In the genomic region with DNA sequence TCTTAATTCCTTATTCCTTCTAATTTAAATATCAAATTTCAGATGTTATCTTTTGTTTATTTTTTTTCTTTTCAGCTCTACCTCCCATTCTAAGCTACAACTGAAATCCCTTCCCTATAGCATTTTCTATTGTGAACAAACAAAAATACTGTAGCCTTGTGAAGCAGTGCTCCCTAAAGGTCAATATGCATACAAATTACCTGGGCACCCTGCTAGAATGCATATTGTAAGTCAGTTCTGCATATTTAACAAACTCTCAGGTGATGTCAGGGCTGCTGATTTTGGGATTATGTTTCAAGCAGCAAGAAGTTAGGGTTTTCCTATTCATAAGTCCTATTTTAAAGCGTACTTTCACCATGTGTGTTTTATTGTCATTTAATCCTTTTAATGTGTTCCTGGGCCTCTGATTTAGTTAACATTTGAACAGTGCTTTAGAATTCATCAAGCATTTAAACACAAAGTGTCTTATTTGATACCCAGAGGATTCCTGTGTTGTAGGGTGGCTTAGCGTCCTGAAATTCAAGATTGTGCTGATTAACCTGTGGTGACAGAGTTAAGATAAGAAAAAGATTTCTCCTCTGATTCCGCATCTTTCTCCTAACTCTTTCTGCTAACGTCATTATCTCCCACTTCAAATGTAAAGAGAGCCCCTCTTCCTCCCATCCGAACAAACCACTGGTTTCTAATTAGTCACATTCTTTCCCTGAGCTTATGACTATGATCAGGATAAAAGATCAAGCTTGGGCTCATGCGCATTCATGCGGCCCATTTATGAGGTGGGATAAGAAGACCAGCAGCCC, we compare ENCODE assay signal across 20 cellular contexts.
"Had no signal": no experiment of that assay in that cellular context is flagged by ENCODE, and none has a peak within 500 bp of the region (broad histone marks: within the 10 kb centered on the region; RNA-seq: fewer than 3 reads in every experiment).

No MANE protein-coding gene starts in this region.

- FAIRE-seq: endometrium, islet of Langerhans, urothelium cell line had no signal

- H3K4me2 ChIP-seq: smooth muscle cell had no signal

- H3K36me3 Mint-ChIP-seq: naive thymus-derived CD4-positive, alpha-beta T cell; type B pancreatic cell had no signal

- H3K9me3 Mint-ChIP-seq: type B pancreatic cell had no signal

- H3K4me3 ChIP-seq: dorsolateral prefrontal cortex, heart left ventricle, ovary, right atrium auricular region, smooth muscle cell, suprapubic skin, thyroid gland had no signal

- H3K36me3 ChIP-seq: ovary, suprapubic skin, thyroid gland had no signal

- DNase-seq: cortex of kidney; dorsolateral prefrontal cortex; effector CD8-positive, alpha-beta T cell; heart left ventricle; hypothalamus; kidney glomerular epithelial cell; naive thymus-derived CD4-positive, alpha-beta T cell; ovary; stimulated activated CD4-positive, alpha-beta T cell treated with anti-CD3 and anti-CD28 coated beads, Interleukin-2, amount 100 ng/mL, for 48 hours; stimulated activated naive CD8-positive, alpha-beta T cell treated with anti-CD3 and anti-CD28 coated beads, Interleukin-15, Interleukin-2, amounts not matched to agents 100 U/mL and 50 U/mL, for 24 hours; thyroid gland had no signal

- ATAC-seq: esophagus mucosa; heart left ventricle; naive thymus-derived CD4-positive, alpha-beta T cell; stimulated activated naive CD8-positive, alpha-beta T cell treated with anti-CD3 and anti-CD28 coated beads, Interleukin-15, Interleukin-2, amounts not matched to agents 100 U/mL and 50 U/mL, for 24 hours had no signal

- H3K27me3 ChIP-seq: dorsolateral prefrontal cortex, heart left ventricle, ovary, right atrium auricular region, suprapubic skin, thyroid gland had no signal

- H3K4me3 Mint-ChIP-seq: naive thymus-derived CD4-positive, alpha-beta T cell; neural crest cell; type B pancreatic cell had no signal

- H3K27ac Mint-ChIP-seq: naive thymus-derived CD4-positive, alpha-beta T cell; type B pancreatic cell had no signal

- H3K4me1 ChIP-seq: heart left ventricle, right atrium auricular region, suprapubic skin, thyroid gland had no signal

- H3K9me3 ChIP-seq: ovary, right atrium auricular region, suprapubic skin, thyroid gland had no signal

- H3K4me1 Mint-ChIP-seq: naive thymus-derived CD4-positive, alpha-beta T cell; neural crest cell had no signal

- H3K27ac ChIP-seq: dorsolateral prefrontal cortex, heart left ventricle, ovary, right atrium auricular region, suprapubic skin, thyroid gland had no signal

- H3K27me3 Mint-ChIP-seq: type B pancreatic cell had no signal
